Comparison of ENCODE assay signal across 35 cellular contexts in the genomic region with DNA sequence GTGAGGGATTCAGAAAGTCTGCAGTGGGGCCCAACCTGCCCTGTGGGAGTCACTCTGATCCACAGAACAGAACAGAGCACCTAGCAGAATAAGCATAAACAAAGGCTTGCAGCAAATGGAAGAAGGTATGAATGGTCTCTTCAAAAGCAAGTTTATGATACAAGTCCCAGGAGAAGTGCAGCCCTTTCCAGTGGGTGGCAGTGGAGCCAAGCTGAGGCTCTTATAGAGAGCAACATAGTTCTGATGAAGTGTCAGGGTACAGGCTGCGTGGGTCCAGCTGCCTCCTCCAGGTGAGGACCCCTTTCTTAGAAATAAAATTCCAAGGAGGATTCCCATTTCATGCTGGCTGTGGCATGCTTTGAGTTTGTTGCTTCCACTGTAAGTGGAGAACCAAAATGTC.
"Had no signal": no experiment of that assay in that cellular context is flagged by ENCODE, and none has a peak within 500 bp of the region (broad histone marks: within the 10 kb centered on the region; RNA-seq: fewer than 3 reads in every experiment).

No MANE protein-coding gene starts in this region.

- H3K27ac ChIP-seq: cardiac muscle cell, PC-9, RWPE1, VCaP had no signal

- DNase-seq: activated B cell treated with CpG ODN at 0.5 μM for 24 hours; activated CD4-positive, alpha-beta memory T cell treated with anti-CD3 and anti-CD28 coated beads for 36 hours; activated CD4-positive, alpha-beta T cell treated with anti-CD3 and anti-CD28 coated beads for 4 hours; activated CD4-positive, alpha-beta T cell treated with anti-CD3 and anti-CD28 coated beads, Interleukin-2, amount 50 U/mL, for 1 hour; activated CD4-positive, CD25-positive, alpha-beta regulatory T cell treated with anti-CD3 and anti-CD28 coated beads, Interleukin-2, amount 50 U/mL, for 72 hours; activated CD8-positive, alpha-beta memory T cell treated with anti-CD3 and anti-CD28 coated beads, Interleukin-2, amount 50 U/mL, for 4 hours; activated effector memory CD4-positive, alpha-beta T cell treated with Interleukin-2 at 50 U/mL for 16 hours; activated naive CD4-positive, alpha-beta T cell treated with anti-CD3 and anti-CD28 coated beads, Interleukin-2, amount 10 ng/mL, durations not matched to agents 7 days and 5 days; activated naive CD8-positive, alpha-beta T cell treated with anti-CD3 and anti-CD28 coated beads, Interleukin-2, amount 50 U/mL, for 24 hours; activated T-cell treated with anti-CD3 and anti-CD28 coated beads, Interleukin-2, amount 50 U/mL, for 48 hours; anterior cingulate cortex; Karpas-422; KBM-7; MM.1S; NCI-H1048; NCI-H1105 treated with DMSO at 0.1 percent for 48 hours; NCI-H1436; NCI-H1694; NCI-H1930; NCI-H345; NCI-H524 treated with DMSO at 0.1 percent for 48 hours; NCI-H748 treated with DMSO at 0.1 percent for 48 hours; NK-92 treated with Interleukin-12 subunit alpha and Interleukin-12 subunit beta, amount 100 ng/mL, for 24 hours; PC-9; SIG-M5; SW 1271; T-helper 1 cell; T-helper 2 cell; T-helper 9 cell had no signal

- H3K4me3 ChIP-seq: cardiac muscle cell, PC-9 had no signal

- H3K36me3 ChIP-seq: cardiac muscle cell had no signal

- FAIRE-seq: RCC 7860 had no signal

- ATAC-seq: activated naive CD8-positive, alpha-beta T cell treated with anti-CD3 and anti-CD28 coated beads, Interleukin-2, amount 50 U/mL, for 24 hours; Right ventricle myocardium inferior; SK-N-SH treated with all-trans-retinoic acid at 6 μM for 48 hours had no signal

- H3K27me3 ChIP-seq: cardiac muscle cell had no signal
